ENCODE assay signal across 24 cellular contexts in the genomic region with DNA sequence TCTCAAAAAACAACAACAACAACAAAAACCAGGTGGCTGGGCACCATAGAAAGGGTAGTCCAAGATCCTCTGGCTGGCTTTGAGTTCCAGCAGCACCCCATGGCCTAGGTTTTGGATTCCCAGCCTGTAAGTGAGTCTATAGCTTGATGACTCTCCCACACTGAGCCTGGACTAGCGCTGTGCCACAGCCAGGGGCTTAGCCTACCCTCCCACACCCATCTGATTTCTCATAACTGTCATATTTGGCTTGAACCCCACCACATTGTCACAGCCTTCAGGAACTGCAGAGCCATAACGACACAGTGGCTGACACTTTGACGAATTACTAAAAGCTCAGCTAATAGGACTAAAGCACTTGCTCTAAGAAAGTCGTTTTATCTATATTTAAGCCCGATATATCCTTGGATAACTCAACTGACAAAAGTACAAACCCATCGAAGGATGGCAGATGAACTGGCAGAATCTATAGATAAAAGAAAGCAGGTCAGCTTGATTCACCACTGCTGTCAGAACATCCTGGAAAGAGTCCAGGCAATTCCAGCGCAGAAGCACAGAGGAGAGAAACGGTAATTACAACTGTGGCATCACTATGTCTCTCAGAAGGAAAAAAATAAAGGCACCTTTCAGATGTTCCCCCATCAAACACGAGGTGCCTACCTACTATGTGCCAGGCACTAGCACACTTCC.
DNase-seq lines count a peak whose midpoint lies in the region; ATAC-seq and TF ChIP-seq lines count a peak whose summit lies in the region.
"Had no signal": no experiment of that assay in that cellular context is flagged by ENCODE, and none has a peak within 500 bp of the region (broad histone marks: within the 10 kb centered on the region; RNA-seq: fewer than 3 reads in every experiment).

No MANE protein-coding gene starts in this region.

- TF ChIP-seq CTCF in AG10803 (conservative IDR thresholded peaks at IDR 0.05; ENCODE audit: low read length) (peak; percentile 16), adrenal gland (IDR thresholded peaks at IDR 0.05) (peak in 4 of 6 experiments; percentile 19 to 46 (median 34)), foreskin keratinocyte (conservative IDR thresholded peaks at IDR 0.05) (no peak)

- H3K36me3 ChIP-seq in adrenal gland (replicated peaks in 1 of 2) = no peaks in the 10 kb centered on the region
- H3K36me3 ChIP-seq: left lung, SJSA1, suprapubic skin had no signal

- no peaks in the 10 kb centered on the region for H3K36me3 Mint-ChIP-seq in activated T-cell treated with anti-CD3 and anti-CD28 coated beads, Interleukin-2, amount 50 U/mL, for 4 hours (ENCODE audit: insufficient read depth)
- H3K36me3 Mint-ChIP-seq in T-cell = no peaks in the 10 kb centered on the region
- H3K36me3 Mint-ChIP-seq: activated naive CD8-positive, alpha-beta T cell treated with anti-CD3 and anti-CD28 coated beads, Interleukin-2, amount 10 ng/mL, durations not matched to agents 7 days and 5 days; stimulated activated effector memory CD8-positive, alpha-beta T cell treated with anti-CD3 and anti-CD28 coated beads, Interleukin-12 subunit alpha, Interleukin-12 subunit beta, amount 100 ng/mL, for 72 hours; WTC11 had no signal

- ATAC-seq in foreskin keratinocyte (peak; percentile 44), T-cell (replicated peaks in 1 of 4) (no peak), GM18519 (IDR thresholded peaks at IDR 0.05; ENCODE audit: low FRiP score, unreplicated experiment) (no peak)
- no peak for ATAC-seq in activated T-cell treated with anti-CD3 and anti-CD28 coated beads, Interleukin-2, amount 50 U/mL, for 4 hours
- ATAC-seq: HepG2; left lung; naive thymus-derived CD4-positive, alpha-beta T cell; stimulated activated effector memory CD8-positive, alpha-beta T cell treated with anti-CD3 and anti-CD28 coated beads, Interleukin-12 subunit alpha, Interleukin-12 subunit beta, amount 100 ng/mL, for 72 hours; T-helper 17 cell; WTC11 had no signal

- H3K27me3 ChIP-seq in adrenal gland = no peaks in the 10 kb centered on the region
- H3K27me3 ChIP-seq in foreskin keratinocyte = no peaks in the 10 kb centered on the region
- H3K27me3 ChIP-seq: hepatocyte, left lung, SJSA1, suprapubic skin had no signal

- POLR2A ChIA-PET in T-cell (lab: Charles Lee) = no interaction called here

- no peak for TF ChIP-seq POLR2A in adrenal gland (IDR thresholded peaks at IDR 0.05)

- CTCF ChIA-PET in T-cell (lab: Charles Lee) = no interaction called here

- H3K4me3 ChIP-seq in AG10803 (ENCODE audit: low read length) = no peak overlapping the region
- H3K4me3 ChIP-seq in adrenal gland = no peak overlapping the region
- H3K4me3 ChIP-seq: hepatocyte, left lung, SJSA1, suprapubic skin had no signal

- no peak overlapping the region for H3K27ac Mint-ChIP-seq in T-cell
- H3K27ac Mint-ChIP-seq: activated naive CD8-positive, alpha-beta T cell treated with anti-CD3 and anti-CD28 coated beads, Interleukin-2, amount 10 ng/mL, durations not matched to agents 7 days and 5 days; naive thymus-derived CD4-positive, alpha-beta T cell; stimulated activated effector memory CD8-positive, alpha-beta T cell treated with anti-CD3 and anti-CD28 coated beads, Interleukin-12 subunit alpha, Interleukin-12 subunit beta, amount 100 ng/mL, for 72 hours; T-helper 17 cell; WTC11 had no signal

- intact Hi-C loops in adrenal gland (cut with DNase I) = no loop called here

- no peaks in the 10 kb centered on the region for H3K9me3 ChIP-seq in adrenal gland (replicated peaks in 1 of 3)
- H3K9me3 ChIP-seq: left lung, SJSA1, suprapubic skin had no signal

- WGBS in adrenal gland, 4 donors = 34 to 49% (median 43%) methylated on average over 8 to 9 of the region's 9 CpGs

- H3K9me3 Mint-ChIP-seq in activated T-cell treated with anti-CD3 and anti-CD28 coated beads, Interleukin-2, amount 50 U/mL, for 4 hours = no peaks in the 10 kb centered on the region
- no peaks in the 10 kb centered on the region for H3K9me3 Mint-ChIP-seq in T-cell
- H3K9me3 Mint-ChIP-seq: activated naive CD8-positive, alpha-beta T cell treated with anti-CD3 and anti-CD28 coated beads, Interleukin-2, amount 10 ng/mL, durations not matched to agents 7 days and 5 days; brain; naive thymus-derived CD4-positive, alpha-beta T cell; stimulated activated effector memory CD8-positive, alpha-beta T cell treated with anti-CD3 and anti-CD28 coated beads, Interleukin-12 subunit alpha, Interleukin-12 subunit beta, amount 100 ng/mL, for 72 hours; WTC11 had no signal

- peaks cover 0 to 4% of the 10 kb centered on the region in 2 donors for H3K4me1 ChIP-seq in adrenal gland (replicated peaks in 1 of 2)
- no peaks in the 10 kb centered on the region for H3K4me1 ChIP-seq in foreskin keratinocyte
- H3K4me1 ChIP-seq: left lung, SJSA1, suprapubic skin had no signal

- H3K4me3 Mint-ChIP-seq in activated T-cell treated with anti-CD3 and anti-CD28 coated beads, Interleukin-2, amount 50 U/mL, for 4 hours = no peak overlapping the region
- H3K4me3 Mint-ChIP-seq in T-cell = no peak overlapping the region
- H3K4me3 Mint-ChIP-seq: activated naive CD8-positive, alpha-beta T cell treated with anti-CD3 and anti-CD28 coated beads, Interleukin-2, amount 10 ng/mL, durations not matched to agents 7 days and 5 days; brain; naive thymus-derived CD4-positive, alpha-beta T cell; stimulated activated effector memory CD8-positive, alpha-beta T cell treated with anti-CD3 and anti-CD28 coated beads, Interleukin-12 subunit alpha, Interleukin-12 subunit beta, amount 100 ng/mL, for 72 hours; T-helper 17 cell; WTC11 had no signal

- H3K4me1 Mint-ChIP-seq in activated T-cell treated with anti-CD3 and anti-CD28 coated beads, Interleukin-2, amount 50 U/mL, for 4 hours (ENCODE audit: low read depth) = no peaks in the 10 kb centered on the region
- no peaks in the 10 kb centered on the region for H3K4me1 Mint-ChIP-seq in T-cell
- H3K4me1 Mint-ChIP-seq: activated naive CD8-positive, alpha-beta T cell treated with anti-CD3 and anti-CD28 coated beads, Interleukin-2, amount 10 ng/mL, durations not matched to agents 7 days and 5 days; naive thymus-derived CD4-positive, alpha-beta T cell; stimulated activated effector memory CD8-positive, alpha-beta T cell treated with anti-CD3 and anti-CD28 coated beads, Interleukin-12 subunit alpha, Interleukin-12 subunit beta, amount 100 ng/mL, for 72 hours; T-helper 17 cell had no signal

- DNase-seq in AG10803 (ENCODE audit: low read depth) (peak; percentile 25), NCI-H1694 (lab: John Stamatoyannopoulos, UW) (peak; percentile 16), adrenal gland (peak; percentile 42 to 69 (median 57)), foreskin keratinocyte (peak in 1 of 2 donors; percentile 20), T-cell (no peak), NCI-H748 treated with DMSO at 0.1 percent for 48 hours (lab: John Stamatoyannopoulos, UW) (no peak)
- no peak for DNase-seq in activated T-cell treated with anti-CD3 and anti-CD28 coated beads, Interleukin-2, amount 50 U/mL, for 4 hours
- DNase-seq: activated effector memory CD4-positive, alpha-beta T cell treated with anti-CD3 and anti-CD28 coated beads, Interleukin-2, amount 50 U/mL, for 16 hours; activated naive CD8-positive, alpha-beta T cell treated with anti-CD3 and anti-CD28 coated beads, Interleukin-2, amount 10 ng/mL, durations not matched to agents 7 days and 5 days; effector memory CD4-positive, alpha-beta T cell; left lung; naive thymus-derived CD4-positive, alpha-beta T cell; NCI-H510A treated with DMSO at 0.1 percent for 48 hours; retina; stimulated activated CD4-positive, alpha-beta T cell treated with anti-CD3 and anti-CD28 coated beads, Interleukin-2, amount 100 ng/mL, for 48 hours; T-helper 17 cell had no signal

- H3K27ac ChIP-seq in adrenal gland (no peak overlapping the region), foreskin keratinocyte (no peak overlapping the region)
- H3K27ac ChIP-seq: hepatocyte, left lung, SJSA1, suprapubic skin had no signal

- H3K27me3 Mint-ChIP-seq in activated T-cell treated with anti-CD3 and anti-CD28 coated beads, Interleukin-2, amount 50 U/mL, for 4 hours (ENCODE audit: low read depth) = peaks cover 5% of the 10 kb centered on the region
- H3K27me3 Mint-ChIP-seq in T-cell = no peaks in the 10 kb centered on the region
- H3K27me3 Mint-ChIP-seq: brain had no signal

Comparison
In these comparisons a context has a peak if more than half of its experiments do, and no peak if none do; other contexts are left out.
1. DNase-seq: peak in AG10803 (single experiment), NCI-H1694 (single experiment) and adrenal gland (7 of 7); none in activated T-cell treated with anti-CD3 and anti-CD28 coated beads, Interleukin-2, amount 50 U/mL, for 4 hours (single experiment), T-cell (0 of 34) and NCI-H748 treated with DMSO at 0.1 percent for 48 hours (single experiment).